Comparison of ENCODE assay signal across 17 cellular contexts in genomic region chr15:70442616-70443321, GRCh38.
DNase-seq lines count a peak whose midpoint lies in the region; ATAC-seq and TF ChIP-seq lines count a peak whose summit lies in the region.
"Had no signal": no experiment of that assay in that cellular context is flagged by ENCODE, and none has a peak within 500 bp of the region (broad histone marks: within the 10 kb centered on the region; RNA-seq: fewer than 3 reads in every experiment).

No MANE protein-coding gene starts in this region.

- H3K27me3 Mint-ChIP-seq in WTC11 (ENCODE audit: low read depth), result peaks cover 17% of the 10 kb centered on the region
- peaks cover 26% of the 10 kb centered on the region for H3K27me3 Mint-ChIP-seq in stimulated activated memory B cell treated with anti-CD40 and anti-IgM and Interleukin-4, amounts not matched to agents 10 μg/mL and 1 μg/mL and 100 μg/mL, for 72 hours

- TF ChIP-seq CTCF in WTC11 (IDR thresholded peaks at IDR 0.05) (no peak), fibroblast of pulmonary artery (IDR thresholded peaks at IDR 0.05; ENCODE audit: low read length, missing control alignments) (no peak)

- DNase-seq in WTC11 (ENCODE audit: low spot score), result no peak
- peak; percentile 8 for DNase-seq in fibroblast of pulmonary artery (ENCODE audit: low read depth)
- no peak for DNase-seq in stimulated activated CD4-positive, alpha-beta T cell treated with anti-CD3 and anti-CD28 coated beads, Interleukin-2, amount 100 ng/mL, for 48 hours
- no peak for DNase-seq in GM19240 (ENCODE audit: insufficient read length, low spot score)
- DNase-seq in activated CD4-positive, alpha-beta T cell treated with anti-CD3 and anti-CD28 coated beads for 48 hours, result no peak
- DNase-seq: BE2C; CD4-positive, alpha-beta T cell; NCI-H1436; NCI-H2029; NCI-H2171; NCI-H82 had no signal

- POLR2A ChIA-PET in WTC11 (lab: Charles Lee), result interaction anchor here (0.6 kb wide), 1 partner anchor 9 kb away, joined by 3 read pairs; no protein-coding TSS in a partner anchor

- no peaks in the 10 kb centered on the region for H3K9me3 Mint-ChIP-seq in WTC11
- H3K9me3 Mint-ChIP-seq in stimulated activated memory B cell treated with anti-CD40 and anti-IgM and Interleukin-4, amounts not matched to agents 10 μg/mL and 1 μg/mL and 100 μg/mL, for 72 hours, result no peaks in the 10 kb centered on the region
- H3K9me3 Mint-ChIP-seq: CD4-positive, alpha-beta T cell had no signal

- ATAC-seq in WTC11 (no peak), GM18505 (IDR thresholded peaks at IDR 0.05; ENCODE audit: unreplicated experiment) (no peak)
- peak; percentile 31 for ATAC-seq in stimulated activated memory B cell treated with anti-CD40 and anti-IgM and Interleukin-4, amounts not matched to agents 10 μg/mL and 1 μg/mL and 100 μg/mL, for 72 hours
- ATAC-seq: HCT116, Panc1, Right ventricle myocardium inferior had no signal

- TF ChIP-seq POLR2A in GM18505 (IDR thresholded peaks at IDR 0.05; ENCODE audit: borderline replicate concordance, extremely low read depth, insufficient read depth, insufficient read length), result no peak

- TF ChIP-seq RAD21 in Ishikawa (IDR thresholded peaks at IDR 0.05; ENCODE audit: low read depth), result no peak

- peaks cover 23% of the 10 kb centered on the region for H3K4me1 Mint-ChIP-seq in WTC11
- peaks cover 19% of the 10 kb centered on the region for H3K4me1 Mint-ChIP-seq in stimulated activated memory B cell treated with anti-CD40 and anti-IgM and Interleukin-4, amounts not matched to agents 10 μg/mL and 1 μg/mL and 100 μg/mL, for 72 hours

- H3K27ac Mint-ChIP-seq in WTC11, result no peak overlapping the region
- no peak overlapping the region for H3K27ac Mint-ChIP-seq in stimulated activated memory B cell treated with anti-CD40 and anti-IgM and Interleukin-4, amounts not matched to agents 10 μg/mL and 1 μg/mL and 100 μg/mL, for 72 hours
- H3K27ac Mint-ChIP-seq: CD4-positive, alpha-beta T cell had no signal

- CTCF ChIA-PET in WTC11 (lab: Charles Lee), result interaction anchor here (1.2 kb wide), 1 partner anchor 66 kb away, joined by 3 read pairs; no protein-coding TSS in a partner anchor

- no peak for TF ChIP-seq EP300 in Ishikawa (IDR thresholded peaks at IDR 0.05; ENCODE audit: borderline replicate concordance)

- no peak overlapping the region for H3K4me3 Mint-ChIP-seq in WTC11
- no peak overlapping the region for H3K4me3 Mint-ChIP-seq in stimulated activated memory B cell treated with anti-CD40 and anti-IgM and Interleukin-4, amounts not matched to agents 10 μg/mL and 1 μg/mL and 100 μg/mL, for 72 hours
- H3K4me3 Mint-ChIP-seq: CD4-positive, alpha-beta T cell had no signal

- no peak overlapping the region for H3K4me3 ChIP-seq in fibroblast of pulmonary artery (replicated peaks; ENCODE audit: low read depth, low read length)

- no peaks in the 10 kb centered on the region for H3K36me3 Mint-ChIP-seq in WTC11
- no peaks in the 10 kb centered on the region for H3K36me3 Mint-ChIP-seq in stimulated activated memory B cell treated with anti-CD40 and anti-IgM and Interleukin-4, amounts not matched to agents 10 μg/mL and 1 μg/mL and 100 μg/mL, for 72 hours

TF ChIP-seq in Ishikawa, 13 proteins besides CTCF, POLR2A, EP300 and RAD21:
- TF ChIP-seq TAF1 (IDR thresholded peaks at IDR 0.05; ENCODE audit: low read depth) (no peak), USF1 (IDR thresholded peaks at IDR 0.05) (no peak), TEAD4 (IDR thresholded peaks at IDR 0.05) (no peak), NFIC (IDR thresholded peaks at IDR 0.05) (no peak), CREB1 (IDR thresholded peaks at IDR 0.05; ENCODE audit: low read depth) (no peak)
- TF ChIP-seq, protein P1, sequence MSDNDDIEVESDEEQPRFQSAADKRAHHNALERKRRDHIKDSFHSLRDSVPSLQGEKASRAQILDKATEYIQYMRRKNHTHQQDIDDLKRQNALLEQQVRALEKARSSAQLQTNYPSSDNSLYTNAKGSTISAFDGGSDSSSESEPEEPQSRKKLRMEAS (IDR thresholded peaks at IDR 0.05), result 0 out of 2 replicates have a peak, but pooled peaks have one; percentile 36

TF ChIP-seq in WTC11, 78 proteins besides CTCF, POLR2A, EP300 and RAD21:
- TF ChIP-seq, protein P1 (CRISPR knock-in tag; IDR thresholded peaks at IDR 0.05), result 0 out of 2 replicates have a peak, but pooled peaks have one; percentile 39
- no peak for TF ChIP-seq AR (CRISPR knock-in tag; IDR thresholded peaks at IDR 0.05)
